Comparison of ENCODE assay signal across 2 cellular contexts in the genomic region with DNA sequence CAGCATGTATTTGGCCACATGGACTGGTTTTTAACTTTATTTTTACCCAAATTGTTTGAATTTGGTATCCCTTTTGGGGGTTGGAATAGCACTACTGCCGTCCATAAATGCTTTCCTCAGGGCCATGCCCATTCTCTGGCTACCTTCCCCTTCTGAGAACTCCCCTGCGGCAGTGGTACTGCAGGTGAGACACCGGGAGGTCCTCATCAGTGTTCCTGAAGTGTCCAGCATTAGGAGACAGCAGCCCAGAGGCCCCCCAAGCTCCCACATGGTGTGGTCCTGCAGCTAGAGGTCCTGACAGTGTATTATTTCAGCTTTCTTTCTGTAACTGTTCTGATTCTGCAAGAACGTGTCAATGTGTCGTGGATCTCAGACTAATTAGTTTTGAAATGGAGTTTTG.
TF ChIP-seq lines count a peak whose summit lies in the region.

No MANE protein-coding gene starts in this region.

TF ChIP-seq in GM23338, 12 proteins besides CTCF, POLR2A, EP300 and RAD21 (continued from another document):
- TF ChIP-seq CREB1 (CRISPR knock-in tag; IDR thresholded peaks at IDR 0.05; ENCODE audit: low read depth): no peak
- no peak for TF ChIP-seq ZNF462 (CRISPR knock-in tag; IDR thresholded peaks at IDR 0.05)
- TF ChIP-seq, protein P1, sequence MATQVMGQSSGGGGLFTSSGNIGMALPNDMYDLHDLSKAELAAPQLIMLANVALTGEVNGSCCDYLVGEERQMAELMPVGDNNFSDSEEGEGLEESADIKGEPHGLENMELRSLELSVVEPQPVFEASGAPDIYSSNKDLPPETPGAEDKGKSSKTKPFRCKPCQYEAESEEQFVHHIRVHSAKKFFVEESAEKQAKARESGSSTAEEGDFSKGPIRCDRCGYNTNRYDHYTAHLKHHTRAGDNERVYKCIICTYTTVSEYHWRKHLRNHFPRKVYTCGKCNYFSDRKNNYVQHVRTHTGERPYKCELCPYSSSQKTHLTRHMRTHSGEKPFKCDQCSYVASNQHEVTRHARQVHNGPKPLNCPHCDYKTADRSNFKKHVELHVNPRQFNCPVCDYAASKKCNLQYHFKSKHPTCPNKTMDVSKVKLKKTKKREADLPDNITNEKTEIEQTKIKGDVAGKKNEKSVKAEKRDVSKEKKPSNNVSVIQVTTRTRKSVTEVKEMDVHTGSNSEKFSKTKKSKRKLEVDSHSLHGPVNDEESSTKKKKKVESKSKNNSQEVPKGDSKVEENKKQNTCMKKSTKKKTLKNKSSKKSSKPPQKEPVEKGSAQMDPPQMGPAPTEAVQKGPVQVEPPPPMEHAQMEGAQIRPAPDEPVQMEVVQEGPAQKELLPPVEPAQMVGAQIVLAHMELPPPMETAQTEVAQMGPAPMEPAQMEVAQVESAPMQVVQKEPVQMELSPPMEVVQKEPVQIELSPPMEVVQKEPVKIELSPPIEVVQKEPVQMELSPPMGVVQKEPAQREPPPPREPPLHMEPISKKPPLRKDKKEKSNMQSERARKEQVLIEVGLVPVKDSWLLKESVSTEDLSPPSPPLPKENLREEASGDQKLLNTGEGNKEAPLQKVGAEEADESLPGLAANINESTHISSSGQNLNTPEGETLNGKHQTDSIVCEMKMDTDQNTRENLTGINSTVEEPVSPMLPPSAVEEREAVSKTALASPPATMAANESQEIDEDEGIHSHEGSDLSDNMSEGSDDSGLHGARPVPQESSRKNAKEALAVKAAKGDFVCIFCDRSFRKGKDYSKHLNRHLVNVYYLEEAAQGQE (IDR thresholded peaks at IDR 0.05; ENCODE audit: unreplicated experiment): no peak
TF ChIP-seq in GM23338: peak in this region for 0.

TF ChIP-seq in WTC11, 78 proteins besides CTCF, POLR2A, EP300 and RAD21 (continued from another document):
- no peak for TF ChIP-seq AFF4 (CRISPR knock-in tag; IDR thresholded peaks at IDR 0.05; ENCODE audit: borderline replicate concordance)
- TF ChIP-seq, protein P2, sequence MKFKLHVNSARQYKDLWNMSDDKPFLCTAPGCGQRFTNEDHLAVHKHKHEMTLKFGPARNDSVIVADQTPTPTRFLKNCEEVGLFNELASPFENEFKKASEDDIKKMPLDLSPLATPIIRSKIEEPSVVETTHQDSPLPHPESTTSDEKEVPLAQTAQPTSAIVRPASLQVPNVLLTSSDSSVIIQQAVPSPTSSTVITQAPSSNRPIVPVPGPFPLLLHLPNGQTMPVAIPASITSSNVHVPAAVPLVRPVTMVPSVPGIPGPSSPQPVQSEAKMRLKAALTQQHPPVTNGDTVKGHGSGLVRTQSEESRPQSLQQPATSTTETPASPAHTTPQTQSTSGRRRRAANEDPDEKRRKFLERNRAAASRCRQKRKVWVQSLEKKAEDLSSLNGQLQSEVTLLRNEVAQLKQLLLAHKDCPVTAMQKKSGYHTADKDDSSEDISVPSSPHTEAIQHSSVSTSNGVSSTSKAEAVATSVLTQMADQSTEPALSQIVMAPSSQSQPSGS (CRISPR knock-in tag; IDR thresholded peaks at IDR 0.05; ENCODE audit: borderline replicate concordance, low read depth): no peak
- TF ChIP-seq ETV6 (CRISPR knock-in tag; IDR thresholded peaks at IDR 0.05): no peak
- TF ChIP-seq, protein P3, sequence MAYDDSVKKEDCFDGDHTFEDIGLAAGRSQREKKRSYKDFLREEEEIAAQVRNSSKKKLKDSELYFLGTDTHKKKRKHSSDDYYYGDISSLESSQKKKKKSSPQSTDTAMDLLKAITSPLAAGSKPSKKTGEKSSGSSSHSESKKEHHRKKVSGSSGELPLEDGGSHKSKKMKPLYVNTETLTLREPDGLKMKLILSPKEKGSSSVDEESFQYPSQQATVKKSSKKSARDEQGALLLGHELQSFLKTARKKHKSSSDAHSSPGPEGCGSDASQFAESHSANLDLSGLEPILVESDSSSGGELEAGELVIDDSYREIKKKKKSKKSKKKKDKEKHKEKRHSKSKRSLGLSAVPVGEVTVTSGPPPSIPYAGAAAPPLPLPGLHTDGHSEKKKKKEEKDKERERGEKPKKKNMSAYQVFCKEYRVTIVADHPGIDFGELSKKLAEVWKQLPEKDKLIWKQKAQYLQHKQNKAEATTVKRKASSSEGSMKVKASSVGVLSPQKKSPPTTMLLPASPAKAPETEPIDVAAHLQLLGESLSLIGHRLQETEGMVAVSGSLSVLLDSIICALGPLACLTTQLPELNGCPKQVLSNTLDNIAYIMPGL (CRISPR knock-in tag; IDR thresholded peaks at IDR 0.05): no peak
- TF ChIP-seq SMAD3 (CRISPR knock-in tag; IDR thresholded peaks at IDR 0.05; ENCODE audit: borderline replicate concordance): no peak
